1 cellular context compared by ENCODE assay signal in genomic region chr2:108444941-108445840, GRCh38.
TF ChIP-seq lines count a peak whose summit lies in the region.

No MANE protein-coding gene starts in this region.

TF ChIP-seq in SK-N-SH treated with all-trans-retinoic acid at 6 μM for 48 hours, 23 proteins besides CTCF, POLR2A, EP300 and RAD21 (continued from another document):
- no peak for TF ChIP-seq CREB5 (CRISPR knock-in tag; IDR thresholded peaks at IDR 0.05; ENCODE audit: low read depth)
TF ChIP-seq in SK-N-SH treated with all-trans-retinoic acid at 6 μM for 48 hours: peak in this region for 1.
